ENCODE assay signal across 8 cellular contexts in genomic region chrX:68498508-68499379, GRCh38. TPM values are rescaled to one million over a fixed set of nuclear protein-coding genes. Genes with fewer than 3 reads are reported as not detected.
DNase-seq lines count a peak whose midpoint lies in the region; ATAC-seq and TF ChIP-seq lines count a peak whose summit lies in the region.

Gene YIPF6, plus strand, starts transcription at chrX:68499051. Its CDS starts 16 bp downstream, at chrX:68499067.

- peak within 1 kb of the TSS; percentile 89 for H3K27ac ChIP-seq in CD4-positive, CD25-positive, alpha-beta regulatory T cell (ENCODE audit: insufficient read depth, low read length, poor library complexity, severe bottlenecking)
- H3K27ac ChIP-seq in ectodermal cell (ENCODE audit: insufficient read depth, low read depth, low read length, poor library complexity, severe bottlenecking) (peak within 1 kb of the TSS; percentile 93), lung (ENCODE audit: low read depth in 1 of 2, low read length in 1 of 2) (peak within 1 kb of the TSS; percentile 86 to 92)

- no peaks in the 10 kb centered on the region for H3K27me3 ChIP-seq in CD4-positive, CD25-positive, alpha-beta regulatory T cell (ENCODE audit: control insufficient read depth, insufficient read depth, low read length)
- H3K27me3 ChIP-seq in ectodermal cell (ENCODE audit: control insufficient read depth, insufficient read depth, low read length, poor library complexity, severe bottlenecking) (no peaks in the 10 kb centered on the region), lung (ENCODE audit: control insufficient read depth, insufficient read depth) (no peaks in the 10 kb centered on the region)

- 0 to 1% methylated on average over 66 to 68 of the region's 68 CpGs for WGBS in ectodermal cell, 2 experiments
- 0 to 30% methylated on average over 42 to 68 of the region's 68 CpGs for WGBS in lung, 2 donors

- peaks cover 10 to 46% (median 21%) of the 10 kb centered on the region in 4 donors for H3K4me1 Mint-ChIP-seq in CD4-positive, CD25-positive, alpha-beta regulatory T cell
- H3K4me1 Mint-ChIP-seq in activated CD8-positive, alpha-beta T cell treated with anti-CD3 and anti-CD28 coated beads for 36 hours (ENCODE audit: low read depth): peaks cover 29% of the 10 kb centered on the region

- H3K27me3 Mint-ChIP-seq in CD4-positive, CD25-positive, alpha-beta regulatory T cell: no peaks in the 10 kb centered on the region
- peaks cover 4% of the 10 kb centered on the region for H3K27me3 Mint-ChIP-seq in activated CD8-positive, alpha-beta T cell treated with anti-CD3 and anti-CD28 coated beads for 36 hours

- H3K4me3 Mint-ChIP-seq in CD4-positive, CD25-positive, alpha-beta regulatory T cell: peak within 1 kb of the TSS; percentile 81 to 98 (median 96)
- peak within 1 kb of the TSS; percentile 94 for H3K4me3 Mint-ChIP-seq in activated CD8-positive, alpha-beta T cell treated with anti-CD3 and anti-CD28 coated beads for 36 hours

- H3K9me3 Mint-ChIP-seq in CD4-positive, CD25-positive, alpha-beta regulatory T cell: no peaks in the 10 kb centered on the region
- H3K9me3 Mint-ChIP-seq in activated CD8-positive, alpha-beta T cell treated with anti-CD3 and anti-CD28 coated beads for 36 hours: no peaks in the 10 kb centered on the region

- no peaks in the 10 kb centered on the region for H3K36me3 ChIP-seq in CD4-positive, CD25-positive, alpha-beta regulatory T cell (ENCODE audit: control insufficient read depth, insufficient read depth, low read length)
- H3K36me3 ChIP-seq in ectodermal cell (ENCODE audit: control insufficient read depth, insufficient read depth, low read length): no peaks in the 10 kb centered on the region
- H3K36me3 ChIP-seq in lung (ENCODE audit: control insufficient read depth in 2 of 2, insufficient read depth in 2 of 2, low read length in 2 of 2): no peaks in the 10 kb centered on the region

- peaks cover 15% of the 10 kb centered on the region for H3K4me1 ChIP-seq in CD4-positive, CD25-positive, alpha-beta regulatory T cell (ENCODE audit: control insufficient read depth, insufficient read depth, low read length, poor library complexity, severe bottlenecking)
- peaks cover 2% of the 10 kb centered on the region for H3K4me1 ChIP-seq in ectodermal cell (ENCODE audit: control insufficient read depth, insufficient read depth, low read length)
- peaks cover 2 to 5% of the 10 kb centered on the region in 2 donors for H3K4me1 ChIP-seq in lung (ENCODE audit: control insufficient read depth in 2 of 2, insufficient read depth in 2 of 2, low read length in 2 of 2)

- peak within 1 kb of the TSS; percentile 90 for H3K4me3 ChIP-seq in CD4-positive, CD25-positive, alpha-beta regulatory T cell (ENCODE audit: low read depth, low read length)
- peak within 1 kb of the TSS; percentile 58 for H3K4me3 ChIP-seq in ectodermal cell (ENCODE audit: insufficient read depth, low read depth, low read length)
- peak within 1 kb of the TSS; percentile 74 for H3K4me3 ChIP-seq in lung

- no peak for TF ChIP-seq CTCF in activated CD8-positive, alpha-beta T cell treated with anti-CD3 and anti-CD28 coated beads for 36 hours (IDR thresholded peaks at IDR 0.05)
- no peak for TF ChIP-seq CTCF in lung (IDR thresholded peaks at IDR 0.05; ENCODE audit: control extremely low read depth, extremely low read depth)

- no peaks in the 10 kb centered on the region for H3K36me3 Mint-ChIP-seq in CD4-positive, CD25-positive, alpha-beta regulatory T cell
- peaks cover 13% of the 10 kb centered on the region for H3K36me3 Mint-ChIP-seq in activated CD8-positive, alpha-beta T cell treated with anti-CD3 and anti-CD28 coated beads for 36 hours (ENCODE audit: low read depth)

- H3K27ac Mint-ChIP-seq in CD4-positive, CD25-positive, alpha-beta regulatory T cell: peak within 1 kb of the TSS; percentile 97 to 98 (median 98)
- H3K27ac Mint-ChIP-seq in activated CD8-positive, alpha-beta T cell treated with anti-CD3 and anti-CD28 coated beads for 36 hours: peak within 1 kb of the TSS; percentile 97

- POLR2A ChIA-PET in activated CD8-positive, alpha-beta T cell treated with anti-CD3 and anti-CD28 coated beads for 36 hours (lab: Charles Lee): interaction anchor here (0.6 kb wide), 1 partner anchor 216 kb away, joined by 3 read pairs; no protein-coding TSS in a partner anchor

- peak; percentile 82 to 93 for ATAC-seq in CD4-positive, CD25-positive, alpha-beta regulatory T cell (ENCODE audit: low read depth in 2 of 2)
- peak; percentile 92 for ATAC-seq in GM19328 (IDR thresholded peaks at IDR 0.05; ENCODE audit: unreplicated experiment)
- ATAC-seq in HG03457 (IDR thresholded peaks at IDR 0.05; ENCODE audit: unreplicated experiment): peak; percentile 97
- ATAC-seq in activated CD8-positive, alpha-beta T cell treated with anti-CD3 and anti-CD28 coated beads for 36 hours: peak; percentile 92
- peak; percentile 90 for ATAC-seq in lung (ENCODE audit: insufficient read depth, low FRiP score)

- CTCF ChIA-PET in activated CD8-positive, alpha-beta T cell treated with anti-CD3 and anti-CD28 coated beads for 36 hours (lab: Charles Lee): no interaction called here

- peak; percentile 53 to 75 (median 57) for DNase-seq in CD4-positive, CD25-positive, alpha-beta regulatory T cell
- peak; percentile 44 for DNase-seq in NCI-H748 treated with DMSO at 0.1 percent for 48 hours (lab: John Stamatoyannopoulos, UW)
- peak; percentile 73 for DNase-seq in activated CD8-positive, alpha-beta T cell treated with anti-CD3 and anti-CD28 coated beads for 36 hours
- DNase-seq in lung (ENCODE audit: low spot score): peak; percentile 74
- peak in 2 of 3 donors; percentile 28 to 41 for DNase-seq in stimulated activated CD4-positive, alpha-beta T cell treated with anti-CD3 and anti-CD28 coated beads, TNF-alpha, amount 100 ng/mL, for 1 hour (ENCODE audit: low read depth in 3 of 3, low spot score in 1 of 3)

- intact Hi-C loops in activated CD8-positive, alpha-beta T cell treated with anti-CD3 and anti-CD28 coated beads for 36 hours (cut with micrococcal nuclease): no loop called here

- no peaks in the 10 kb centered on the region for H3K9me3 ChIP-seq in CD4-positive, CD25-positive, alpha-beta regulatory T cell (ENCODE audit: control insufficient read depth in 2 of 2, low read length in 2 of 2)
- H3K9me3 ChIP-seq in ectodermal cell (ENCODE audit: control insufficient read depth, low read length) (no peaks in the 10 kb centered on the region), lung (ENCODE audit: control insufficient read depth in 2 of 2, insufficient read depth in 1 of 2, low read length in 1 of 2) (peaks cover 0 to 7% of the 10 kb centered on the region in 2 donors)

RNA-seq across cellular contexts. Expression of gene YIPF6, which starts in this region (rescaled TPM):
- 19.1 TPM for total RNA-seq in CD4-positive, CD25-positive, alpha-beta regulatory T cell
- polyA plus RNA-seq in CD4-positive, CD25-positive, alpha-beta regulatory T cell: 10 to 100 TPM; 21.2 to 23.0 (median 21.5) TPM
- total RNA-seq in activated CD8-positive, alpha-beta T cell treated with anti-CD3 and anti-CD28 coated beads for 36 hours: 10 to 100 TPM; 14.3 to 15.9 TPM
- 26.8 TPM for polyA plus RNA-seq in ectodermal cell (2013, experiment 1 of 4)
- 28.7 TPM for polyA plus RNA-seq in ectodermal cell (2013, experiment 2 of 4)
- 23.1 TPM for polyA plus RNA-seq in ectodermal cell (2013, experiment 3 of 4)
- polyA plus RNA-seq in ectodermal cell (2013, experiment 4 of 4): 26.2 TPM
- 10 to 100 TPM; 44.6 to 46.3 TPM for total RNA-seq in lung
- 10 to 100 TPM; 10.3 to 17.7 TPM for polyA plus RNA-seq in lung

Comparison
In these comparisons a context has a peak if more than half of its experiments do, and no peak if none do; other contexts are left out.
1. Peak in every context shown above with its lines: DNase-seq, ATAC-seq, H3K4me3 ChIP-seq and H3K27ac ChIP-seq.